In genomic region chr1:223991297-223991857, GRCh38 we compare ENCODE assay signal across 7 cellular contexts.
DNase-seq lines count a peak whose midpoint lies in the region; ATAC-seq, FAIRE-seq and TF ChIP-seq lines count a peak whose summit lies in the region.
"Not testable (repeated sequence)": the region's sequence is repeated elsewhere in the genome, so short reads cannot be mapped to it uniquely, and the experiment has no call there.

No MANE protein-coding gene starts in this region.

- intact Hi-C loops in PC-9 (cut with micrococcal nuclease; ENCODE audit: unreplicated experiment) = loop anchor here (5.0 to 10.0 kb wide), 3 partner anchors 121 to 343 kb away; partner anchors contain the start of genes FBXO28 and NVL
- intact Hi-C loops in natural killer cell (cut with micrococcal nuclease) = loop anchor here (10.0 kb wide), 1 partner anchor 363 kb away; the partner anchor contains the start of gene CNIH4
- intact Hi-C loops in spleen (cut with DNase I; ENCODE audit: low total_unique reads) = not testable (repeated sequence)

- H3K4me2 ChIP-seq in PC-9 (peak overlapping the region; percentile 60), hepatocyte (peak overlapping the region; percentile 69)
- H3K4me2 ChIP-seq in astrocyte (ENCODE audit: low read length) = not testable (repeated sequence)

- not testable (repeated sequence) for H3F3A ChIP-seq in PC-9 (ENCODE audit: insufficient read depth, low read depth)

- H3K4me3 ChIP-seq in GM08714 (ENCODE audit: low read length) (peak overlapping the region; percentile 42; the same call in 1 of the 2 replicates), PC-9 (peak overlapping the region; percentile 95; the same call in 1 of the 2 replicates), spleen (peak overlapping the region in 1 of 8 donors; percentile 81)
- H3K4me3 ChIP-seq in astrocyte (ENCODE audit: insufficient read depth, low read depth, low read length); hepatocyte: not testable (repeated sequence)

- H3K79me2 ChIP-seq in PC-9 (ENCODE audit: low read depth) (peaks cover 34% of the 10 kb centered on the region), hepatocyte (peaks cover 14% of the 10 kb centered on the region)
- not testable (repeated sequence) for H3K79me2 ChIP-seq in astrocyte (ENCODE audit: insufficient read depth, low read length)

- H3K9me2 ChIP-seq in PC-9 (ENCODE audit: insufficient read depth); hepatocyte (replicated peaks; ENCODE audit: insufficient read depth): not testable (repeated sequence)

- not testable (repeated sequence) for DNase-seq in PC-9; activated CD8-positive, alpha-beta T cell treated with anti-CD3 and anti-CD28 coated beads, Interleukin-2, amount 10 ng/mL, durations not matched to agents 7 days and 5 days; astrocyte (ENCODE audit: low read depth); hepatocyte (ENCODE audit: low spot score); natural killer cell
- peak; percentile 73 for DNase-seq in spleen

- H3K9ac ChIP-seq in astrocyte (ENCODE audit: low read length) = not testable (repeated sequence)

- not testable (repeated sequence) for H3K4me1 ChIP-seq in PC-9 (replicated peaks; ENCODE audit: insufficient read depth); astrocyte (ENCODE audit: insufficient read depth, low read length); hepatocyte (ENCODE audit: insufficient read depth)
- peaks cover 3 to 15% (median 6%) of the 10 kb centered on the region in 6 donors for H3K4me1 ChIP-seq in spleen

- H3K9me3 Mint-ChIP-seq in activated CD8-positive, alpha-beta T cell treated with anti-CD3 and anti-CD28 coated beads, Interleukin-2, amount 10 ng/mL, durations not matched to agents 7 days and 5 days (ENCODE audit: insufficient read depth); astrocyte (ENCODE audit: unreplicated experiment); natural killer cell: not testable (repeated sequence)

- not testable (repeated sequence) for ATAC-seq in activated CD8-positive, alpha-beta T cell treated with anti-CD3 and anti-CD28 coated beads, Interleukin-2, amount 10 ng/mL, durations not matched to agents 7 days and 5 days; natural killer cell

- peak overlapping the region; percentile 93 for H3K4me3 Mint-ChIP-seq in activated CD8-positive, alpha-beta T cell treated with anti-CD3 and anti-CD28 coated beads, Interleukin-2, amount 10 ng/mL, durations not matched to agents 7 days and 5 days
- not testable (repeated sequence) for H3K4me3 Mint-ChIP-seq in astrocyte (ENCODE audit: unreplicated experiment)
- peak overlapping the region; percentile 13 for H3K4me3 Mint-ChIP-seq in natural killer cell

- H4K20me1 ChIP-seq in PC-9 (ENCODE audit: insufficient read depth); astrocyte (ENCODE audit: insufficient read depth, low read length); hepatocyte (ENCODE audit: insufficient read depth, poor library complexity, severe bottlenecking): not testable (repeated sequence)

- H3K36me3 ChIP-seq in PC-9 (ENCODE audit: low read depth); astrocyte (ENCODE audit: insufficient read depth, low read length); hepatocyte (replicated peaks; ENCODE audit: insufficient read depth, low read depth); spleen: not testable (repeated sequence)

- H2AFZ ChIP-seq in PC-9; astrocyte (ENCODE audit: low read depth, low read length); hepatocyte: not testable (repeated sequence)

- not testable (repeated sequence) for FAIRE-seq in astrocyte (lab: Jason Lieb, UNC)

- TF ChIP-seq CTCF in PC-9 (conservative IDR thresholded peaks at IDR 0.05); astrocyte (IDR thresholded peaks at IDR 0.05; ENCODE audit: insufficient read depth, low read depth, low read length); hepatocyte (IDR thresholded peaks at IDR 0.05; ENCODE audit: poor library complexity); natural killer cell (IDR thresholded peaks at IDR 0.05); spleen (IDR thresholded peaks at IDR 0.05 in 8 of 11, conservative IDR thresholded peaks at IDR 0.05 in 3 of 11): not testable (repeated sequence)

- H3K4me1 Mint-ChIP-seq in activated CD8-positive, alpha-beta T cell treated with anti-CD3 and anti-CD28 coated beads, Interleukin-2, amount 10 ng/mL, durations not matched to agents 7 days and 5 days (ENCODE audit: low read depth); astrocyte (ENCODE audit: low read depth, unreplicated experiment); natural killer cell: not testable (repeated sequence)

- TF ChIP-seq POLR2A in spleen (IDR thresholded peaks at IDR 0.05) = not testable (repeated sequence)

- H3K9me3 ChIP-seq in PC-9 (ENCODE audit: insufficient read depth, low read depth); astrocyte (ENCODE audit: insufficient read depth, low read depth, low read length); hepatocyte (ENCODE audit: low read depth); spleen: not testable (repeated sequence)

- H3K27me3 Mint-ChIP-seq in activated CD8-positive, alpha-beta T cell treated with anti-CD3 and anti-CD28 coated beads, Interleukin-2, amount 10 ng/mL, durations not matched to agents 7 days and 5 days (ENCODE audit: low read depth); astrocyte (ENCODE audit: low read depth, unreplicated experiment); natural killer cell (ENCODE audit: low read depth in 2 of 2): not testable (repeated sequence)

- H3K36me3 Mint-ChIP-seq in activated CD8-positive, alpha-beta T cell treated with anti-CD3 and anti-CD28 coated beads, Interleukin-2, amount 10 ng/mL, durations not matched to agents 7 days and 5 days (ENCODE audit: low read depth); astrocyte (ENCODE audit: low read depth, unreplicated experiment); natural killer cell: not testable (repeated sequence)

- WGBS in hepatocyte (ENCODE audit: low lambda C conversion rate, missing lambda C conversion rate) = 96% methylated on average over 10 of the region's 10 CpGs
- 97 to 98% (median 98%) methylated on average over 9 to 10 of the region's 10 CpGs for WGBS in spleen, 5 donors

- peak overlapping the region; percentile 5 for H3K27ac Mint-ChIP-seq in activated CD8-positive, alpha-beta T cell treated with anti-CD3 and anti-CD28 coated beads, Interleukin-2, amount 10 ng/mL, durations not matched to agents 7 days and 5 days
- peak overlapping the region; percentile 12 for H3K27ac Mint-ChIP-seq in astrocyte (ENCODE audit: unreplicated experiment)
- not testable (repeated sequence) for H3K27ac Mint-ChIP-seq in natural killer cell

- POLR2A ChIA-PET in PC-9 (lab: Charles Lee; ENCODE audit: unreplicated experiment); activated CD8-positive, alpha-beta T cell treated with anti-CD3 and anti-CD28 coated beads, Interleukin-2, amount 10 ng/mL, durations not matched to agents 7 days and 5 days (lab: Charles Lee): not testable (repeated sequence)

- H3K27me3 ChIP-seq in PC-9 (ENCODE audit: insufficient read depth, low read depth); astrocyte (ENCODE audit: insufficient read depth, low read length); hepatocyte; spleen (replicated peaks in 1 of 7): not testable (repeated sequence)

- CTCF ChIA-PET in PC-9 (lab: Charles Lee); activated CD8-positive, alpha-beta T cell treated with anti-CD3 and anti-CD28 coated beads, Interleukin-2, amount 10 ng/mL, durations not matched to agents 7 days and 5 days (lab: Charles Lee): not testable (repeated sequence)

- not testable (repeated sequence) for H3K27ac ChIP-seq in PC-9; astrocyte (ENCODE audit: low read depth, low read length); hepatocyte; spleen

- not testable (repeated sequence) for BruUV-seq in PC-9 (replicated peaks; lab: Mats Ljungman, UMichigan)
